ENCODE assay signal across 16 cellular contexts in the genomic region with DNA sequence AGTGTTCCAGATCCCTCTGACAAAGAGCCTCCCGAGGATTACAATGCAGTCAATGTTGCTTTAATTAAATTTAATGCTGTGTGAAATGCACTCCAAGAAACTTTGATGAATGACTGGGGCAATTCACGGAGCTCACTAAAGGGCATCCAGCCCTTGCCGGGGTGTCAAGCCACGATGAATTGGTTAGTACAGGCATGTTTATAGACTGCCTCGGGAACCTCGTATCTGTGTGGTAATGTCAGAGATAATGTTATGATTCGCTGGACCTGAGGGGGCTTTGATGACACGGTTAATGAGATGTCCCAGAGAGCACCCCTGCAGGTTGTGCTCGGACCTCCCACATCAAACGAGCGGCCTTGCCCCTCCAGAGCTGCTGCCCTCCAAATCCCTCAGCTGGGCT.
A peak's percentile ranks its signal among the peaks of the same experiment; 100 is the strongest.
DNase-seq lines count a peak whose midpoint lies in the region; ATAC-seq and TF ChIP-seq lines count a peak whose summit lies in the region.
"Had no signal": no experiment of that assay in that cellular context is flagged by ENCODE, and none has a peak within 500 bp of the region (broad histone marks: within the 10 kb centered on the region; RNA-seq: fewer than 3 reads in every experiment).

No MANE protein-coding gene starts in this region.

- peaks cover 33% of the 10 kb centered on the region for H3K27me3 Mint-ChIP-seq in brain
- H3K27me3 Mint-ChIP-seq in activated CD4-positive, alpha-beta T cell treated with anti-CD3 and anti-CD28 coated beads for 36 hours = peaks cover 4% of the 10 kb centered on the region

- H3K36me3 Mint-ChIP-seq in brain = no peaks in the 10 kb centered on the region
- no peaks in the 10 kb centered on the region for H3K36me3 Mint-ChIP-seq in activated CD4-positive, alpha-beta T cell treated with anti-CD3 and anti-CD28 coated beads for 36 hours (ENCODE audit: low read depth)

- intact Hi-C loops in activated CD4-positive, alpha-beta T cell treated with anti-CD3 and anti-CD28 coated beads for 36 hours (cut with DNase I, micrococcal nuclease) = no loop called here

- peak overlapping the region in 1 of 5 experiments; percentile 16 for H3K27ac Mint-ChIP-seq in brain
- H3K27ac Mint-ChIP-seq in activated CD4-positive, alpha-beta T cell treated with anti-CD3 and anti-CD28 coated beads for 36 hours = no peak overlapping the region

- peaks cover 0 to 11% (median 0%) of the 10 kb centered on the region in 5 experiments for H3K9me3 Mint-ChIP-seq in brain
- H3K9me3 Mint-ChIP-seq in activated CD4-positive, alpha-beta T cell treated with anti-CD3 and anti-CD28 coated beads for 36 hours (ENCODE audit: low read depth) = peaks cover 2% of the 10 kb centered on the region

- ATAC-seq in HG03439 (IDR thresholded peaks at IDR 0.05; ENCODE audit: unreplicated experiment) = no peak
- no peak for ATAC-seq in GM19452 (IDR thresholded peaks at IDR 0.05; ENCODE audit: unreplicated experiment)
- no peak for ATAC-seq in activated CD4-positive, alpha-beta T cell treated with anti-CD3 and anti-CD28 coated beads for 36 hours
- ATAC-seq: GM12878 had no signal

- DNase-seq in ELF-1 (ENCODE audit: low read depth, low spot score) (peak; percentile 33), foreskin melanocyte (peak; percentile 72), retina (peak; percentile 53)
- no peak for DNase-seq in stimulated activated CD4-positive, alpha-beta T cell treated with anti-CD3 and anti-CD28 coated beads, Interleukin-15, amount 100 ng/mL, for 24 hours
- no peak for DNase-seq in activated CD4-positive, alpha-beta T cell treated with anti-CD3 and anti-CD28 coated beads for 36 hours
- DNase-seq: DMS79 treated with DMSO at 0.1 percent for 48 hours, HCEC 1CT, Karpas-422, NCI-H1694 treated with DMSO at 0.1 percent for 48 hours, NCI-H446, OCI-M1, SJCRH30 had no signal

- H3K4me3 Mint-ChIP-seq in brain = peak overlapping the region in 3 of 5 experiments; percentile 8 to 59 (median 27)
- H3K4me3 Mint-ChIP-seq in activated CD4-positive, alpha-beta T cell treated with anti-CD3 and anti-CD28 coated beads for 36 hours = no peak overlapping the region

- POLR2A ChIA-PET in activated CD4-positive, alpha-beta T cell treated with anti-CD3 and anti-CD28 coated beads for 36 hours (lab: Charles Lee) = no interaction called here

- peaks cover 11% of the 10 kb centered on the region for H3K4me1 Mint-ChIP-seq in brain
- H3K4me1 Mint-ChIP-seq in activated CD4-positive, alpha-beta T cell treated with anti-CD3 and anti-CD28 coated beads for 36 hours = no peaks in the 10 kb centered on the region

- CTCF ChIA-PET in activated CD4-positive, alpha-beta T cell treated with anti-CD3 and anti-CD28 coated beads for 36 hours (lab: Charles Lee) = no interaction called here

- no peak for TF ChIP-seq CTCF in brain (conservative IDR thresholded peaks at IDR 0.05)

Comparison
In these comparisons a context has a peak if more than half of its experiments do, and no peak if none do; other contexts are left out.
1. DNase-seq: peak in ELF-1 (single experiment), foreskin melanocyte (single experiment) and retina (single experiment); none in stimulated activated CD4-positive, alpha-beta T cell treated with anti-CD3 and anti-CD28 coated beads, Interleukin-15, amount 100 ng/mL, for 24 hours (single experiment) and activated CD4-positive, alpha-beta T cell treated with anti-CD3 and anti-CD28 coated beads for 36 hours (single experiment).